ENCODE assay signal across 8 cellular contexts in the genomic region with DNA sequence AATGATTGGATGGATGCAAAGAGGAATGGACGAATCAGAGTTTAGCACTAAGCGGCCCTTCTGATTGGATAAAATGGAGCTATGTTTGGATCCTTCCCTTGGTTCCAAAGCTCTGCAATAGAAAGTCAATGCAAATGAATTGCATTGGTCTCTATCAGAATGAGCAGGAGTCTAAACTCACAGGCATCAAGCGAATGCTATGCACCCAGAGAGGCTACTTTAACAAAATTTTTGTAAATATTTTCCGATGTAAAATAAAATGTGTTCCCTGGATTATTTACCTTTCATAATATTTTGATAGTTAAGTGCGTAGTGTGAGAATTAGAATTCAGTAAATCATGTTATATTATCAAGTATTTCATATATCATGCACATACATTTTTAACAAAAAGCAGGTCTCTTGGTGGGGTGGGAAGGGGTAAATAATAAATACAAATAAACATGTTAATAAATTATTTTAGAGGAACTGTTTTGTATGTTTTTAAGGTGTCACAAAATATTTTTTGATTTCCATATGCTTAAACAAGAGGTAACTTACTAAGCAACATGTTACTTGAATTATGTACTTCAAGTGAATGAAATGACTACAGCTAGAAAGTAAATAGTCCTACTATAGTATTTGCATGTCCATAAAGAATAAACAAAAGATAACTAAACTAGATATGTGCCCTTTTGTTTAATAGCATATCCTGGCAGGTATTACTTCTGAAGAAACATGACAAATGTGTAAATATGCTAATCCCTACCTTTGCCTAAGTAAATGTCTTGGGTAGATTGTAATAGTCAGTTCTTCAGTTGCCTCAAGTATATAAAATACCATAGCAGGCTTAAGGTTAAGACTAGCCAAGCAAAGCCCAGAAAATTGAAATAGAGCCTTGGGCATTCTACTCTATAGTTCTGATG. TPM values are rescaled to one million over a fixed set of nuclear protein-coding genes. Genes with fewer than 3 reads are reported as not detected.
A peak's percentile ranks its signal among the peaks of the same experiment; 100 is the strongest.
DNase-seq lines count a peak whose midpoint lies in the region; ATAC-seq lines count a peak whose summit lies in the region.

No MANE protein-coding gene starts in this region.

- no peaks in the 10 kb centered on the region for H3K9me3 Mint-ChIP-seq in T-helper 2 cell treated with Interferon-gamma antibody and Interleukin-4, amounts not matched to agents 5 μg/mL and 100 μg/mL, for 36 hours
- no peaks in the 10 kb centered on the region for H3K9me3 Mint-ChIP-seq in activated CD4-positive, alpha-beta memory T cell treated with anti-CD3 and anti-CD28 coated beads, Interleukin-2, amount 10 ng/mL, durations not matched to agents 7 days and 5 days
- peaks cover 0 to 1% of the 10 kb centered on the region in 2 donors for H3K9me3 Mint-ChIP-seq in stimulated activated naive B cell treated with anti-CD40 and anti-IgM and Interleukin-4, amounts not matched to agents 10 μg/mL and 1 μg/mL and 100 μg/mL, for 72 hours

- H3K36me3 ChIP-seq in iPS-18a (ENCODE audit: control insufficient read depth, low read depth, low read length), result peaks cover 24% of the 10 kb centered on the region

- ATAC-seq in stimulated activated naive B cell treated with anti-CD40 and anti-IgM and Interleukin-4, amounts not matched to agents 10 μg/mL and 1 μg/mL and 100 μg/mL, for 72 hours (replicated peaks), result no peak
- ATAC-seq in left ventricle myocardium superior, result no peak

- intact Hi-C loops in left ventricle myocardium superior (cut with micrococcal nuclease), result no loop called here

- H3K4me3 Mint-ChIP-seq in T-helper 2 cell treated with Interferon-gamma antibody and Interleukin-4, amounts not matched to agents 5 μg/mL and 100 μg/mL, for 36 hours, result peak overlapping the region; percentile 98
- H3K4me3 Mint-ChIP-seq in activated CD4-positive, alpha-beta memory T cell treated with anti-CD3 and anti-CD28 coated beads, Interleukin-2, amount 10 ng/mL, durations not matched to agents 7 days and 5 days, result peak overlapping the region; percentile 88
- peak overlapping the region; percentile 90 to 94 for H3K4me3 Mint-ChIP-seq in stimulated activated naive B cell treated with anti-CD40 and anti-IgM and Interleukin-4, amounts not matched to agents 10 μg/mL and 1 μg/mL and 100 μg/mL, for 72 hours

- no peaks in the 10 kb centered on the region for H3K9me3 ChIP-seq in iPS-18a (ENCODE audit: control insufficient read depth, low read depth, low read length)

- peaks cover 48% of the 10 kb centered on the region for H3K4me1 Mint-ChIP-seq in T-helper 2 cell treated with Interferon-gamma antibody and Interleukin-4, amounts not matched to agents 5 μg/mL and 100 μg/mL, for 36 hours (ENCODE audit: low read depth)
- peaks cover 61% of the 10 kb centered on the region for H3K4me1 Mint-ChIP-seq in activated CD4-positive, alpha-beta memory T cell treated with anti-CD3 and anti-CD28 coated beads, Interleukin-2, amount 10 ng/mL, durations not matched to agents 7 days and 5 days
- peaks cover 29 to 63% of the 10 kb centered on the region in 2 donors for H3K4me1 Mint-ChIP-seq in stimulated activated naive B cell treated with anti-CD40 and anti-IgM and Interleukin-4, amounts not matched to agents 10 μg/mL and 1 μg/mL and 100 μg/mL, for 72 hours

- POLR2A ChIA-PET in activated CD4-positive, alpha-beta memory T cell treated with anti-CD3 and anti-CD28 coated beads, Interleukin-2, amount 10 ng/mL, durations not matched to agents 7 days and 5 days (lab: Charles Lee), result interaction anchor here (0.6 to 9.6 kb wide), 31 partner anchors 11 to 509 kb away, joined by 3 to 214 read pairs (median 5); partner anchors contain the start of genes GALK1, MIF4GD, RECQL5 and SAP30BP

- H3K4me1 ChIP-seq in iPS-18a (ENCODE audit: control insufficient read depth, low read depth, low read length), result peaks cover 13% of the 10 kb centered on the region

- H3K27me3 ChIP-seq in iPS-18a (ENCODE audit: control insufficient read depth, insufficient read depth, low read length), result no peaks in the 10 kb centered on the region

- H3K9ac ChIP-seq in iPS-18a (ENCODE audit: low read length), result no peak overlapping the region

- DNase-seq in T-helper 2 cell treated with Interferon-gamma antibody and Interleukin-4, amounts not matched to agents 5 μg/mL and 100 μg/mL, for 36 hours (ENCODE audit: low spot score), result no peak
- DNase-seq in T-helper 2 cell (no peak), NCI-H510A treated with DMSO at 0.1 percent for 48 hours (lab: John Stamatoyannopoulos, UW) (no peak), left ventricle myocardium superior (no peak)
- no peak for DNase-seq in activated CD4-positive, alpha-beta memory T cell treated with anti-CD3 and anti-CD28 coated beads, Interleukin-2, amount 10 ng/mL, durations not matched to agents 7 days and 5 days
- DNase-seq in stimulated activated naive B cell treated with anti-CD40 and anti-IgM and Interleukin-4, amounts not matched to agents 10 μg/mL and 1 μg/mL and 100 μg/mL, for 72 hours, result no peak
- no peak for DNase-seq in activated CD4-positive, CD25-positive, alpha-beta regulatory T cell treated with anti-CD3 and anti-CD28 coated beads, Interleukin-2, amount 50 U/mL, for 72 hours

- CTCF ChIA-PET in activated CD4-positive, alpha-beta memory T cell treated with anti-CD3 and anti-CD28 coated beads, Interleukin-2, amount 10 ng/mL, durations not matched to agents 7 days and 5 days (lab: Charles Lee), result interaction anchor here (0.5 to 2.7 kb wide), 11 partner anchors 12 to 509 kb away, joined by 3 to 21 read pairs (median 4); partner anchors contain the start of genes GALK1, MIF4GD and WBP2

- no peak overlapping the region for H3K27ac ChIP-seq in iPS-18a (ENCODE audit: low read length)

- H3K27me3 Mint-ChIP-seq in T-helper 2 cell treated with Interferon-gamma antibody and Interleukin-4, amounts not matched to agents 5 μg/mL and 100 μg/mL, for 36 hours (ENCODE audit: low read depth), result peaks cover 3% of the 10 kb centered on the region
- H3K27me3 Mint-ChIP-seq in activated CD4-positive, alpha-beta memory T cell treated with anti-CD3 and anti-CD28 coated beads, Interleukin-2, amount 10 ng/mL, durations not matched to agents 7 days and 5 days, result no peaks in the 10 kb centered on the region
- H3K27me3 Mint-ChIP-seq in stimulated activated naive B cell treated with anti-CD40 and anti-IgM and Interleukin-4, amounts not matched to agents 10 μg/mL and 1 μg/mL and 100 μg/mL, for 72 hours, result peaks cover 5 to 6% of the 10 kb centered on the region in 2 donors

- H3K4me3 ChIP-seq in iPS-18a (ENCODE audit: low read length), result peak overlapping the region; percentile 25

- peaks cover 41% of the 10 kb centered on the region for H3K36me3 Mint-ChIP-seq in T-helper 2 cell treated with Interferon-gamma antibody and Interleukin-4, amounts not matched to agents 5 μg/mL and 100 μg/mL, for 36 hours (ENCODE audit: low read depth)
- peaks cover 38% of the 10 kb centered on the region for H3K36me3 Mint-ChIP-seq in activated CD4-positive, alpha-beta memory T cell treated with anti-CD3 and anti-CD28 coated beads, Interleukin-2, amount 10 ng/mL, durations not matched to agents 7 days and 5 days (ENCODE audit: low read depth)
- peaks cover 34 to 45% of the 10 kb centered on the region in 2 donors for H3K36me3 Mint-ChIP-seq in stimulated activated naive B cell treated with anti-CD40 and anti-IgM and Interleukin-4, amounts not matched to agents 10 μg/mL and 1 μg/mL and 100 μg/mL, for 72 hours

- peak overlapping the region; percentile 100 for H3K27ac Mint-ChIP-seq in T-helper 2 cell treated with Interferon-gamma antibody and Interleukin-4, amounts not matched to agents 5 μg/mL and 100 μg/mL, for 36 hours
- peak overlapping the region; percentile 96 for H3K27ac Mint-ChIP-seq in activated CD4-positive, alpha-beta memory T cell treated with anti-CD3 and anti-CD28 coated beads, Interleukin-2, amount 10 ng/mL, durations not matched to agents 7 days and 5 days
- peak overlapping the region; percentile 99 for H3K27ac Mint-ChIP-seq in stimulated activated naive B cell treated with anti-CD40 and anti-IgM and Interleukin-4, amounts not matched to agents 10 μg/mL and 1 μg/mL and 100 μg/mL, for 72 hours

RNA-seq across cellular contexts. Expression of gene UNK, which starts 4.4 kb away (rescaled TPM):
- 10 to 100 TPM; 26.1 TPM for total RNA-seq in activated CD4-positive, alpha-beta memory T cell treated with anti-CD3 and anti-CD28 coated beads, Interleukin-2, amount 10 ng/mL, durations not matched to agents 7 days and 5 days
- 14.8 TPM for total RNA-seq in left ventricle myocardium superior

RNA-seq across cellular contexts. Expression of gene GALK1, which starts 15.2 kb away (rescaled TPM):
- total RNA-seq in activated CD4-positive, alpha-beta memory T cell treated with anti-CD3 and anti-CD28 coated beads, Interleukin-2, amount 10 ng/mL, durations not matched to agents 7 days and 5 days, result 10 to 100 TPM; 40.0 to 40.6 TPM
- total RNA-seq in left ventricle myocardium superior, result 20.2 TPM

RNA-seq across cellular contexts. Expression of gene ITGB4, which starts 59.0 kb away (rescaled TPM):
- total RNA-seq in activated CD4-positive, alpha-beta memory T cell treated with anti-CD3 and anti-CD28 coated beads, Interleukin-2, amount 10 ng/mL, durations not matched to agents 7 days and 5 days, result under 1 TPM; 0.43 to 0.68 TPM
- total RNA-seq in left ventricle myocardium superior, result 8.8 TPM
